Comparison of ENCODE assay signal across 8 cellular contexts in the genomic region with DNA sequence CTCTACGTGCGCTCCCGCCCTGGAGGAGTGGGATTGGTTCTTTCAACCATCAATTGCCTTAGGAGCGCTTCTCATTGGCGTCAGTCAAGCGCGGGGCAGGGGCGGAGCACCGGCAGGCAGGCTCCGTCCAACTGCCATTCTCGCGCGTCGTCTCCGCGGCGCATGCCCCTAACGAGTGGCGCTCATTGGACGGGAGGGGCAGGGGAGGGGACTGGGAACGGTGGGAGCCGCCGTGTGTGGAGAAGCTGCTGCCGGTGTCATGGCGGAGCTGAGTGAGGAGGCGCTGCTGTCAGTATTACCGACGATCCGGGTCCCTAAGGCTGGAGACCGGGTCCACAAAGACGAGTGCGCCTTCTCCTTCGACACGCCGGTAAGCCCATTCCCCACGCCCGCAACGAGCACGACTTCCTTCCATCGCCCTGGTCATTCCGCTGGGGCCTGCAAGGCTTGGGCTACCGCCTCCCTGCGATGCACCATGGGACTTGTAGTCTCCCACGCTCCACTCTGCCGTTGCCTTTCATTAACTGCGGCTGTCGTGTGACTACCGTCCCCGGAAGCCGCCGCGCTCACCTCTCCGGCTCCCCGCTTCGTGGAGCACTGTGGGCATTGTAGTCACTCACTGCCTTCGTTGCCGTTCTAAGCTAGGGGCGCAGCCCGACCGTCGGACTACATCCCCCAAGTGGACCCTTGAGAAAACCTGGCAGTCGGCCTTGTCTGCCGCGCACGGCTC. TPM values are rescaled to one million over a fixed set of nuclear protein-coding genes. Genes with fewer than 3 reads are reported as not detected.
DNase-seq lines count a peak whose midpoint lies in the region; ATAC-seq, FAIRE-seq and TF ChIP-seq lines count a peak whose summit lies in the region.

A gene with protein sequence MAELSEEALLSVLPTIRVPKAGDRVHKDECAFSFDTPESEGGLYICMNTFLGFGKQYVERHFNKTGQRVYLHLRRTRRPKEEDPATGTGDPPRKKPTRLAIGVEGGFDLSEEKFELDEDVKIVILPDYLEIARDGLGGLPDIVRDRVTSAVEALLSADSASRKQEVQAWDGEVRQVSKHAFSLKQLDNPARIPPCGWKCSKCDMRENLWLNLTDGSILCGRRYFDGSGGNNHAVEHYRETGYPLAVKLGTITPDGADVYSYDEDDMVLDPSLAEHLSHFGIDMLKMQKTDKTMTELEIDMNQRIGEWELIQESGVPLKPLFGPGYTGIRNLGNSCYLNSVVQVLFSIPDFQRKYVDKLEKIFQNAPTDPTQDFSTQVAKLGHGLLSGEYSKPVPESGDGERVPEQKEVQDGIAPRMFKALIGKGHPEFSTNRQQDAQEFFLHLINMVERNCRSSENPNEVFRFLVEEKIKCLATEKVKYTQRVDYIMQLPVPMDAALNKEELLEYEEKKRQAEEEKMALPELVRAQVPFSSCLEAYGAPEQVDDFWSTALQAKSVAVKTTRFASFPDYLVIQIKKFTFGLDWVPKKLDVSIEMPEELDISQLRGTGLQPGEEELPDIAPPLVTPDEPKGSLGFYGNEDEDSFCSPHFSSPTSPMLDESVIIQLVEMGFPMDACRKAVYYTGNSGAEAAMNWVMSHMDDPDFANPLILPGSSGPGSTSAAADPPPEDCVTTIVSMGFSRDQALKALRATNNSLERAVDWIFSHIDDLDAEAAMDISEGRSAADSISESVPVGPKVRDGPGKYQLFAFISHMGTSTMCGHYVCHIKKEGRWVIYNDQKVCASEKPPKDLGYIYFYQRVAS (plus strand): TSS at position 230 of the 730 bp plus-strand sequence. CDS start 30 bp downstream, at position 260.

- H3K9ac ChIP-seq in NT2/D1 (ENCODE audit: insufficient read length, low read depth): peak within 1 kb of the TSS; percentile 97
- H3K9ac ChIP-seq in H1 (replicated peaks in 1 of 4; ENCODE audit: extremely low read depth in 1 of 4, low read depth in 3 of 4, low read length in 3 of 4): peak within 1 kb of the TSS; percentile 75 to 84 (median 78)
- H3K9ac ChIP-seq in mesenchymal stem cell (ENCODE audit: low read length): peak within 1 kb of the TSS; percentile 94

- H4K8ac ChIP-seq in H1 (ENCODE audit: extremely low read depth, insufficient read depth, low read length) (peak within 1 kb of the TSS; percentile 93), mesenchymal stem cell (ENCODE audit: low read length) (peak within 1 kb of the TSS; percentile 92)

- TF ChIP-seq RAD21 in H1 (IDR thresholded peaks at IDR 0.05 in 1 of 2, conservative IDR thresholded peaks at IDR 0.05 in 1 of 2; ENCODE audit: low read depth in 2 of 2, low read length in 2 of 2): no peak

- POLR2A ChIA-PET in H1 (lab: Charles Lee; ENCODE audit: partially characterized antibody): interaction anchor here (0.8 to 25.7 kb wide), 33 partner anchors 15 to 320 kb away, joined by 3 to 588 read pairs (median 4); a partner anchor contains a TSS

- peak within 1 kb of the TSS; percentile 92 for H4K5ac ChIP-seq in H1 (ENCODE audit: insufficient read length, low read depth, low read length)

- H3K9me3 ChIP-seq in NT2/D1 (ENCODE audit: insufficient read depth, low read length) (no peaks in the 10 kb centered on the region), H1 (ENCODE audit: insufficient read depth in 2 of 2, low read depth in 1 of 2, low read length in 1 of 2) (no peaks in the 10 kb centered on the region), mesenchymal stem cell (ENCODE audit: control insufficient read depth, low read length) (no peaks in the 10 kb centered on the region)

- H3K4me2 ChIP-seq in H1 (ENCODE audit: insufficient read depth in 1 of 2, low read depth in 2 of 2, low read length in 2 of 2) (peak within 1 kb of the TSS; percentile 90 to 96), mesenchymal stem cell (ENCODE audit: low read length, poor library complexity, severe bottlenecking) (peak within 1 kb of the TSS; percentile 77)

- peaks cover 45% of the 10 kb centered on the region for H3K4me1 Mint-ChIP-seq in activated CD8-positive, alpha-beta memory T cell treated with anti-CD3 and anti-CD28 coated beads, Interleukin-2, amount 10 ng/mL, durations not matched to agents 7 days and 5 days

- peaks cover 72% of the 10 kb centered on the region for H3K36me3 ChIP-seq in NT2/D1 (ENCODE audit: insufficient read depth, insufficient read length, low read length)
- H3K36me3 ChIP-seq in H1 (ENCODE audit: control insufficient read depth in 2 of 4, insufficient read depth in 4 of 4, low read length in 3 of 4): peaks cover 7 to 31% (median 24%) of the 10 kb centered on the region in 4 experiments; a peak in 7 of 8 replicates
- peaks cover 46 to 50% of the 10 kb centered on the region in 2 experiments for H3K36me3 ChIP-seq in mesenchymal stem cell (ENCODE audit: control insufficient read depth in 1 of 2, insufficient read depth in 2 of 2, low read depth in 1 of 2, low read length in 2 of 2)

- TF ChIP-seq CTCF in H1 (IDR thresholded peaks at IDR 0.05; ENCODE audit: control extremely low read depth in 1 of 3, insufficient read depth in 1 of 3, low read depth in 1 of 3, low read length in 3 of 3): no peak

- TF ChIP-seq POLR2A in H1 (IDR thresholded peaks at IDR 0.05; ENCODE audit: control extremely low read depth in 1 of 2, low read depth in 2 of 2, low read length in 2 of 2): peak in 1 of 2 experiments; percentile 79; a peak in 2 of 3 replicates

- H4K91ac ChIP-seq in H1 (replicated peaks; ENCODE audit: insufficient read length, low read length) (peak within 1 kb of the TSS; percentile 81), mesenchymal stem cell (ENCODE audit: low read length) (peak within 1 kb of the TSS; percentile 84)

- H2BK120ac ChIP-seq in H1 (replicated peaks; ENCODE audit: low read depth, low read length): no peak within 1 kb of the TSS
- peak within 1 kb of the TSS; percentile 27 for H2BK120ac ChIP-seq in mesenchymal stem cell (ENCODE audit: low read depth, low read length)

- H3K36me3 Mint-ChIP-seq in activated CD8-positive, alpha-beta memory T cell treated with anti-CD3 and anti-CD28 coated beads, Interleukin-2, amount 10 ng/mL, durations not matched to agents 7 days and 5 days: peaks cover 38% of the 10 kb centered on the region

- H3K27ac Mint-ChIP-seq in activated CD8-positive, alpha-beta memory T cell treated with anti-CD3 and anti-CD28 coated beads, Interleukin-2, amount 10 ng/mL, durations not matched to agents 7 days and 5 days: peak within 1 kb of the TSS; percentile 100

- H3K18ac ChIP-seq in H1 (ENCODE audit: extremely low read depth, low read length) (peak within 1 kb of the TSS; percentile 98), mesenchymal stem cell (ENCODE audit: low read depth in 1 of 2, low read length in 2 of 2) (peak within 1 kb of the TSS; percentile 94 to 96)

- H2BK20ac ChIP-seq in H1 (ENCODE audit: low read length): no peak within 1 kb of the TSS

- H2AK5ac ChIP-seq in H1 (ENCODE audit: low read depth, low read length) (0 out of 2 replicates have a peak within 1 kb of the TSS, but pooled peaks have one; percentile 20), mesenchymal stem cell (ENCODE audit: low read length, severe bottlenecking) (no peak within 1 kb of the TSS)

- peak within 1 kb of the TSS; percentile 91 for H2AFZ ChIP-seq in H1 (ENCODE audit: low read length)
- no peak within 1 kb of the TSS for H2AFZ ChIP-seq in mesenchymal stem cell (ENCODE audit: low read depth, low read length)

- H3K4me3 Mint-ChIP-seq in activated CD8-positive, alpha-beta memory T cell treated with anti-CD3 and anti-CD28 coated beads, Interleukin-2, amount 10 ng/mL, durations not matched to agents 7 days and 5 days: peak within 1 kb of the TSS; percentile 85

- peaks cover 11% of the 10 kb centered on the region for H3K23me2 ChIP-seq in H1 (ENCODE audit: low read depth, low read length)

- no peaks in the 10 kb centered on the region for H3K27me3 ChIP-seq in NT2/D1 (ENCODE audit: insufficient read depth, insufficient read length)
- H3K27me3 ChIP-seq in H1 (replicated peaks in 1 of 4; ENCODE audit: control insufficient read depth in 3 of 4, extremely low read depth in 1 of 4, insufficient read depth in 3 of 4, low read length in 3 of 4): no peaks in the 10 kb centered on the region
- no peaks in the 10 kb centered on the region for H3K27me3 ChIP-seq in mesenchymal stem cell (ENCODE audit: control insufficient read depth in 1 of 2, insufficient read depth in 1 of 2, low read length in 2 of 2)

- no peaks in the 10 kb centered on the region for H3K27me3 Mint-ChIP-seq in activated CD8-positive, alpha-beta memory T cell treated with anti-CD3 and anti-CD28 coated beads, Interleukin-2, amount 10 ng/mL, durations not matched to agents 7 days and 5 days

- H2BK5ac ChIP-seq in H1 (ENCODE audit: low read depth, low read length) (peak within 1 kb of the TSS; percentile 89), mesenchymal stem cell (ENCODE audit: low read depth, low read length, poor library complexity, severe bottlenecking) (no peak within 1 kb of the TSS)

- peak; percentile 63 for FAIRE-seq in H1 (lab: Jason Lieb, UNC)

- no peak within 1 kb of the TSS for H2BK15ac ChIP-seq in H1 (ENCODE audit: low read length)
- peak within 1 kb of the TSS; percentile 85 for H2BK15ac ChIP-seq in mesenchymal stem cell (ENCODE audit: low read depth, poor library complexity, severe bottlenecking)

- peak; percentile 70 for ATAC-seq in GM21381 (IDR thresholded peaks at IDR 0.05; ENCODE audit: unreplicated experiment)
- ATAC-seq in activated CD8-positive, alpha-beta memory T cell treated with anti-CD3 and anti-CD28 coated beads, Interleukin-2, amount 10 ng/mL, durations not matched to agents 7 days and 5 days: peak; percentile 82

- no peaks in the 10 kb centered on the region for H3K9me3 Mint-ChIP-seq in activated CD8-positive, alpha-beta memory T cell treated with anti-CD3 and anti-CD28 coated beads, Interleukin-2, amount 10 ng/mL, durations not matched to agents 7 days and 5 days (ENCODE audit: low read depth)

- peaks cover 9% of the 10 kb centered on the region for H3K4me1 ChIP-seq in NT2/D1 (ENCODE audit: insufficient read depth, insufficient read length)
- peaks cover 0 to 14% (median 3%) of the 10 kb centered on the region in 4 experiments; a peak in 5 of 7 replicates for H3K4me1 ChIP-seq in H1 (replicated peaks in 1 of 4; ENCODE audit: control insufficient read depth in 3 of 4, insufficient read depth in 4 of 4, low read length in 3 of 4)
- peaks cover 16% of the 10 kb centered on the region for H3K4me1 ChIP-seq in mesenchymal stem cell (ENCODE audit: control insufficient read depth, insufficient read depth, low read depth, low read length)

- TF ChIP-seq EP300 in H1 (IDR thresholded peaks at IDR 0.05; ENCODE audit: borderline replicate concordance in 1 of 2, low read depth in 2 of 2, low read length in 2 of 2): no peak

- no peak within 1 kb of the TSS for H3K14ac ChIP-seq in H1 (ENCODE audit: insufficient read length)
- H3K14ac ChIP-seq in mesenchymal stem cell (ENCODE audit: low read length in 2 of 2): peak within 1 kb of the TSS in 1 of 2 experiments; percentile 57

- peaks cover 0 to 3% of the 10 kb centered on the region in 2 experiments for H4K20me1 ChIP-seq in H1 (replicated peaks in 1 of 2; ENCODE audit: control insufficient read depth in 1 of 2, insufficient read depth in 2 of 2, low read length in 2 of 2)

- peak within 1 kb of the TSS; percentile 77; the same call in 1 of the 2 replicates for H3K27ac ChIP-seq in H1 (ENCODE audit: low read depth, low read length)
- peak within 1 kb of the TSS; percentile 94 for H3K27ac ChIP-seq in mesenchymal stem cell (ENCODE audit: low read length, poor library complexity, severe bottlenecking)

- H3K79me1 ChIP-seq in H1 (ENCODE audit: low read depth, low read length): no peaks in the 10 kb centered on the region; the same call in 1 of the 2 replicates
- peaks cover 30% of the 10 kb centered on the region for H3K79me1 ChIP-seq in mesenchymal stem cell (replicated peaks; ENCODE audit: low read length, poor library complexity, severe bottlenecking)

- H3K4ac ChIP-seq in H1 (replicated peaks; ENCODE audit: insufficient read length, low read depth, low read length): peak within 1 kb of the TSS; percentile 59
- H3K4ac ChIP-seq in mesenchymal stem cell (ENCODE audit: low read depth in 1 of 2, low read length in 2 of 2): peak within 1 kb of the TSS; percentile 29 to 61

- H3K4me3 ChIP-seq in NT2/D1 (ENCODE audit: insufficient read length, low read depth) (peak within 1 kb of the TSS; percentile 90), H1 (ENCODE audit: extremely low read depth in 1 of 4, insufficient read depth in 2 of 4, low read depth in 3 of 4, low read length in 4 of 4) (peak within 1 kb of the TSS; percentile 79 to 94 (median 88)), mesenchymal stem cell (ENCODE audit: insufficient read depth in 1 of 2, low read depth in 1 of 2, low read length in 2 of 2) (peak within 1 kb of the TSS; percentile 82 to 98)

- H3K79me2 ChIP-seq in H1 (ENCODE audit: control insufficient read depth in 1 of 2, insufficient read depth in 2 of 2, low read length in 2 of 2): peaks cover 0 to 29% of the 10 kb centered on the region in 2 experiments; a peak in 2 of 4 replicates

- WGBS in H1 (ENCODE audit: extremely low coverage in 1 of 2, insufficient coverage in 1 of 2, insufficient read length in 1 of 2, insufficient replicate concordance in 2 of 2, low coverage in 1 of 2, low lambda C conversion rate in 2 of 2, missing lambda C conversion rate in 1 of 2), 2 experiments: 0% methylated on average over 59 of the region's 65 CpGs; no CpG with 5 or more reads in 1 of the 2 experiments
- under 1% methylated on average over 65 of the region's 65 CpGs for WGBS in mesenchymal stem cell

- peak within 1 kb of the TSS; percentile 29; the same call in 1 of the 2 replicates for H2BK12ac ChIP-seq in H1 (ENCODE audit: low read depth, low read length)
- peak within 1 kb of the TSS in 1 of 2 experiments; percentile 29 for H2BK12ac ChIP-seq in mesenchymal stem cell (ENCODE audit: low read length in 2 of 2)

- DNase-seq in COR-L47 (lab: John Stamatoyannopoulos, UW): peak; percentile 95
- peak; percentile 60 to 99 (median 97) for DNase-seq in HUDEP-2 (lab: John Stamatoyannopoulos, UW; ENCODE audit: unreplicated experiment in 76 of 76)
- peak; percentile 100 for DNase-seq in NT2/D1 (ENCODE audit: low read depth, low spot score)
- peak; percentile 100 for DNase-seq in activated CD8-positive, alpha-beta memory T cell treated with anti-CD3 and anti-CD28 coated beads, Interleukin-2, amount 10 ng/mL, durations not matched to agents 7 days and 5 days
- peak; percentile 94 to 99 for DNase-seq in H1 (ENCODE audit: low read depth in 1 of 2, low spot score in 2 of 2)
- peak; percentile 100 for DNase-seq in mesenchymal stem cell
- peak; percentile 96 for DNase-seq in stimulated activated CD8-positive, alpha-beta memory T cell treated with anti-CD3 and anti-CD28 coated beads, Interleukin-12 subunit alpha, Interleukin-12 subunit beta, amount 100 ng/mL, for 4 hours (ENCODE audit: low read depth)

- CTCF ChIA-PET in activated CD8-positive, alpha-beta memory T cell treated with anti-CD3 and anti-CD28 coated beads, Interleukin-2, amount 10 ng/mL, durations not matched to agents 7 days and 5 days (lab: Charles Lee): interaction anchor here (0.5 to 7.8 kb wide), 19 partner anchors 8 to 166 kb away, joined by 3 to 65 read pairs (median 5); a partner anchor contains a TSS
- CTCF ChIA-PET in H1 (lab: Charles Lee; ENCODE audit: partially characterized antibody): interaction anchor here (0.7 to 19.8 kb wide), 13 partner anchors 13 to 298 kb away, joined by 3 to 292 read pairs (median 4); a partner anchor contains a TSS

- H3K56ac ChIP-seq in H1 (replicated peaks; ENCODE audit: insufficient read length, low read depth, low read length): peak within 1 kb of the TSS; percentile 85

- no peak within 1 kb of the TSS for H3K23ac ChIP-seq in H1 (ENCODE audit: insufficient read length)
- no peak within 1 kb of the TSS for H3K23ac ChIP-seq in mesenchymal stem cell (ENCODE audit: low read length in 2 of 2)

RNA-seq across cellular contexts. Expression of the gene that starts here (rescaled TPM):
- total RNA-seq in activated CD8-positive, alpha-beta memory T cell treated with anti-CD3 and anti-CD28 coated beads, Interleukin-2, amount 10 ng/mL, durations not matched to agents 7 days and 5 days: 100 to 1,000 TPM in 1 of 2 experiments, 10 to 100 TPM in 1; 98.8 to 129 TPM
- total RNA-seq in H1 (2021; fragmentation: NEBNext Ultra II Directional; extraction: Animal tissue kit (Norgen Biotek cat#: 25700)): 148 and 159 TPM in 2 replicates
- 66.5 and 83.9 TPM in 2 replicates for polyA plus RNA-seq in H1 (2011; rRNA removed)
- polyA plus RNA-seq in H1 (2011; cell fraction: cytosol; rRNA removed): 90.3 TPM
- polyA plus RNA-seq in H1 (2011; cell fraction: nucleus; rRNA removed): 161 TPM
- 75.8 to 102 TPM (median 96.4 TPM) in 4 replicates for polyA plus RNA-seq in H1 (2012, experiment 1 of 2)
- 103 TPM for polyA plus RNA-seq in H1 (2012, experiment 2 of 2)
- 86.0 TPM for polyA plus RNA-seq in H1 (2013, experiment 1 of 2)
- polyA plus RNA-seq in H1 (2013, experiment 2 of 2): 70.7 TPM
- polyA minus RNA-seq in H1 (2011; rRNA and poly(A)+ RNA removed): 132 and 136 TPM in 2 replicates
- polyA minus RNA-seq in H1 (2011; cell fraction: cytosol; rRNA and poly(A)+ RNA removed): 57.0 TPM
- 43.7 TPM for polyA minus RNA-seq in H1 (2011; cell fraction: nucleus; rRNA and poly(A)+ RNA removed)
- 77.2 TPM for polyA plus RNA-seq in mesenchymal stem cell (2013, experiment 1 of 2)
- 74.0 TPM for polyA plus RNA-seq in mesenchymal stem cell (2013, experiment 2 of 2)

Comparison
In these comparisons a context has a peak if more than half of its experiments do, and no peak if none do; other contexts are left out.
1. Peak in every context shown above with its lines: DNase-seq, ATAC-seq, H3K4me3 ChIP-seq and H3K27ac ChIP-seq.